ENCODE assay signal across 8 cellular contexts in the genomic region with DNA sequence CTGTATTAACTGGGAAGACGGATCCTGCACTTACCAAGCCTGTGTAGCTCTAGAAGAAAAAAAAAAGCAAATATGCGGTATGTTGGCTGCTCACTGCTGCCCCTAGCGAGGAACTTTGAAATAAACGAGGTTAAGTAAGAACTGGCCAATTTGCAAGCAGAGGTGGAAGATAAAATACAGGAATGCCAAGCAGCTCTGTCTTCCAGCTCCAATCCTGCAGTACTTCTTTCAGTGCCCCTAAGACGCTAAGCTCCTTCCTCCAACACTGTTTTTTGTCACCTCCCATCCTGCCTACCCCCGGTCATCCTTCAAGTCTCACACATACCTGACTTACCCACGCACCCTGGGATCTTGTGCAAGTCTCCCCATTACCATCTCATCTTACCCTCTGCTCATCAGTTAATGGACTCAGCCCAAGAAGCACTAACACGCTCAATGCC. TPM values are rescaled to one million over a fixed set of nuclear protein-coding genes. Genes with fewer than 3 reads are reported as not detected.
DNase-seq lines count a peak whose midpoint lies in the region; ATAC-seq and TF ChIP-seq lines count a peak whose summit lies in the region.

No MANE protein-coding gene starts in this region.

- peak overlapping the region; percentile 93 to 100 (median 98) for H3K4me3 Mint-ChIP-seq in CD4-positive, CD25-positive, alpha-beta regulatory T cell
- H3K4me3 Mint-ChIP-seq in endodermal cell: peak overlapping the region; percentile 81

- H2AK5ac ChIP-seq in mesendoderm (ENCODE audit: low read length): peak overlapping the region; percentile 98

- no peak for ATAC-seq in CD4-positive, CD25-positive, alpha-beta regulatory T cell (ENCODE audit: low read depth in 2 of 2)
- ATAC-seq in HG03196 (IDR thresholded peaks at IDR 0.05; ENCODE audit: unreplicated experiment): peak; percentile 0
- no peak for ATAC-seq in HG02852 (IDR thresholded peaks at IDR 0.05; ENCODE audit: unreplicated experiment)

- peaks cover 10% of the 10 kb centered on the region for H3K79me1 ChIP-seq in mesendoderm (ENCODE audit: low read length)

- peaks cover 5% of the 10 kb centered on the region for H3K27me3 Mint-ChIP-seq in CD4-positive, CD25-positive, alpha-beta regulatory T cell
- H3K27me3 Mint-ChIP-seq in endodermal cell (ENCODE audit: insufficient read depth): peaks cover 18% of the 10 kb centered on the region

- peak overlapping the region; percentile 95 to 97 (median 95) for H3K27ac Mint-ChIP-seq in CD4-positive, CD25-positive, alpha-beta regulatory T cell
- peak overlapping the region; percentile 97 for H3K27ac Mint-ChIP-seq in endodermal cell

- peak overlapping the region; percentile 41 for H3K18ac ChIP-seq in mesendoderm (ENCODE audit: low read length)

- peak overlapping the region; percentile 100 for H3K4me2 ChIP-seq in mesendoderm (ENCODE audit: low read length)

- H4K5ac ChIP-seq in mesendoderm (ENCODE audit: low read length): no peak overlapping the region

- peak overlapping the region; percentile 94 for H3K4me3 ChIP-seq in CD4-positive, CD25-positive, alpha-beta regulatory T cell (ENCODE audit: low read depth, low read length)
- H3K4me3 ChIP-seq in endodermal cell (ENCODE audit: low read length): peak overlapping the region; percentile 96
- H3K4me3 ChIP-seq in mesendoderm (ENCODE audit: low read length): peak overlapping the region; percentile 85

- H2BK15ac ChIP-seq in mesendoderm (replicated peaks; ENCODE audit: low read depth): no peak overlapping the region

- H3K36me3 Mint-ChIP-seq in CD4-positive, CD25-positive, alpha-beta regulatory T cell: peaks cover 3% of the 10 kb centered on the region
- peaks cover 10% of the 10 kb centered on the region for H3K36me3 Mint-ChIP-seq in endodermal cell (ENCODE audit: low read depth)

- H3K9me3 ChIP-seq in CD4-positive, CD25-positive, alpha-beta regulatory T cell (ENCODE audit: control insufficient read depth in 2 of 2, low read length in 2 of 2): no peaks in the 10 kb centered on the region
- peaks cover 7% of the 10 kb centered on the region for H3K9me3 ChIP-seq in endodermal cell (ENCODE audit: control insufficient read depth, low read length)

- H3K4ac ChIP-seq in mesendoderm (ENCODE audit: low read depth, low read length): no peak overlapping the region

- peak overlapping the region; percentile 94 for H3K27ac ChIP-seq in CD4-positive, CD25-positive, alpha-beta regulatory T cell (ENCODE audit: insufficient read depth, low read length, poor library complexity, severe bottlenecking)
- peak overlapping the region; percentile 20 for H3K27ac ChIP-seq in endodermal cell (ENCODE audit: low read depth, low read length)
- H3K27ac ChIP-seq in mesendoderm (ENCODE audit: low read depth, low read length): peak overlapping the region; percentile 1

- 3 to 4% methylated on average over 7 to 8 of the region's 8 CpGs for WGBS in endodermal cell (ENCODE audit: insufficient coverage in 1 of 2, insufficient read length in 1 of 2), 2 experiments
- WGBS in mesendoderm (ENCODE audit: extremely low coverage, insufficient coverage, low lambda C conversion rate): no CpG with 5 or more reads among the region's 8 CpGs

- H4K8ac ChIP-seq in mesendoderm (ENCODE audit: low read depth, low read length): no peak overlapping the region

- no peaks in the 10 kb centered on the region for H3K9me3 Mint-ChIP-seq in CD4-positive, CD25-positive, alpha-beta regulatory T cell
- peaks cover 11% of the 10 kb centered on the region for H3K9me3 Mint-ChIP-seq in endodermal cell

- H2BK5ac ChIP-seq in mesendoderm (ENCODE audit: low read length): peak overlapping the region; percentile 81

- no peak overlapping the region for H2BK120ac ChIP-seq in mesendoderm (ENCODE audit: low read depth, low read length)

- peak; percentile 69 to 90 (median 85) for DNase-seq in CD4-positive, CD25-positive, alpha-beta regulatory T cell
- DNase-seq in NCI-H748 treated with DMSO at 0.1 percent for 48 hours (lab: John Stamatoyannopoulos, UW) (peak; percentile 47), endodermal cell (peak; percentile 91), mesendoderm (peak; percentile 94)
- peak; percentile 35 for DNase-seq in activated CD8-positive, alpha-beta memory T cell treated with anti-CD3 and anti-CD28 coated beads, Interleukin-2, amount 50 U/mL, for 1 hour (ENCODE audit: extremely low read depth)
- peak; percentile 13 for DNase-seq in stimulated activated CD8-positive, alpha-beta memory T cell treated with anti-CD3 and anti-CD28 coated beads, Interleukin-15, amount 100 ng/mL, for 24 hours (ENCODE audit: low read depth)

- H3K36me3 ChIP-seq in CD4-positive, CD25-positive, alpha-beta regulatory T cell (ENCODE audit: control insufficient read depth, insufficient read depth, low read length): no peaks in the 10 kb centered on the region
- no peaks in the 10 kb centered on the region for H3K36me3 ChIP-seq in endodermal cell (ENCODE audit: control insufficient read depth, insufficient read depth, low read length)
- H3K36me3 ChIP-seq in mesendoderm (ENCODE audit: control insufficient read depth, insufficient read depth, low read length): no peaks in the 10 kb centered on the region

- no peaks in the 10 kb centered on the region for H3K27me3 ChIP-seq in CD4-positive, CD25-positive, alpha-beta regulatory T cell (ENCODE audit: control insufficient read depth, insufficient read depth, low read length)
- H3K27me3 ChIP-seq in endodermal cell (ENCODE audit: control insufficient read depth, insufficient read depth, low read length, poor library complexity, severe bottlenecking) (no peaks in the 10 kb centered on the region), mesendoderm (ENCODE audit: insufficient read depth, low read length, poor library complexity) (no peaks in the 10 kb centered on the region)

- peaks cover 14 to 59% (median 42%) of the 10 kb centered on the region in 4 donors for H3K4me1 Mint-ChIP-seq in CD4-positive, CD25-positive, alpha-beta regulatory T cell
- peaks cover 16% of the 10 kb centered on the region for H3K4me1 Mint-ChIP-seq in endodermal cell

- peaks cover 38% of the 10 kb centered on the region for H3K4me1 ChIP-seq in CD4-positive, CD25-positive, alpha-beta regulatory T cell (ENCODE audit: control insufficient read depth, insufficient read depth, low read length, poor library complexity, severe bottlenecking)
- H3K4me1 ChIP-seq in endodermal cell (ENCODE audit: control insufficient read depth, insufficient read depth, low read length) (peaks cover 6% of the 10 kb centered on the region), mesendoderm (ENCODE audit: control insufficient read depth, low read depth, low read length) (peaks cover 5% of the 10 kb centered on the region)

- peak; percentile 88 for TF ChIP-seq CTCF in endodermal cell (conservative IDR thresholded peaks at IDR 0.05)

- peaks cover 2% of the 10 kb centered on the region for H3K79me2 ChIP-seq in mesendoderm (ENCODE audit: control insufficient read depth, insufficient read depth, low read length)

- peak overlapping the region; percentile 99 for H3K56ac ChIP-seq in mesendoderm (ENCODE audit: low read length)

- H3K23ac ChIP-seq in mesendoderm (ENCODE audit: low read length): peak overlapping the region; percentile 94

- H3K9ac ChIP-seq in endodermal cell (ENCODE audit: extremely low read depth, low read length, poor library complexity, severe bottlenecking) (peak overlapping the region; percentile 83), mesendoderm (ENCODE audit: low read length) (peak overlapping the region; percentile 100)

RNA-seq across cellular contexts. Expression of a gene that starts 0.8 kb away (rescaled TPM):
- total RNA-seq in CD4-positive, CD25-positive, alpha-beta regulatory T cell: 7.7 TPM
- 10 to 100 TPM; 20.2 to 28.9 (median 24.1) TPM for polyA plus RNA-seq in CD4-positive, CD25-positive, alpha-beta regulatory T cell
- 1 to 10 TPM; 1.5 to 1.9 TPM for total RNA-seq in endodermal cell
- polyA plus RNA-seq in endodermal cell (2013, experiment 1 of 2): 1.3 TPM
- polyA plus RNA-seq in endodermal cell (2013, experiment 2 of 2): 0.70 TPM
- polyA plus RNA-seq in mesendoderm (2013, experiment 1 of 2): 2.3 TPM
- 2.2 TPM for polyA plus RNA-seq in mesendoderm (2013, experiment 2 of 2)

RNA-seq across cellular contexts. Expression of a gene that starts 26.4 kb away (rescaled TPM):
- 41.4 TPM for total RNA-seq in CD4-positive, CD25-positive, alpha-beta regulatory T cell
- 100 to 1,000 TPM in 1 of 4 donors, 10 to 100 TPM in 3; 79.5 to 123 (median 98.2) TPM for polyA plus RNA-seq in CD4-positive, CD25-positive, alpha-beta regulatory T cell
- total RNA-seq in endodermal cell: 100 to 1,000 TPM; 119 to 123 TPM
- 117 TPM for polyA plus RNA-seq in endodermal cell (2013, experiment 1 of 2)
- 109 TPM for polyA plus RNA-seq in endodermal cell (2013, experiment 2 of 2)
- polyA plus RNA-seq in mesendoderm (2013, experiment 1 of 2): 226 TPM
- polyA plus RNA-seq in mesendoderm (2013, experiment 2 of 2): 225 TPM

Comparison
In these comparisons a context has a peak if more than half of its experiments do, and no peak if none do; other contexts are left out.
1. DNase-seq: peak in every context shown above with its lines; median percentile 94 in mesendoderm; 91 in endodermal cell; 85 in CD4-positive, CD25-positive, alpha-beta regulatory T cell; 47 in NCI-H748 treated with DMSO at 0.1 percent for 48 hours; 35 in activated CD8-positive, alpha-beta memory T cell treated with anti-CD3 and anti-CD28 coated beads, Interleukin-2, amount 50 U/mL, for 1 hour; 13 in stimulated activated CD8-positive, alpha-beta memory T cell treated with anti-CD3 and anti-CD28 coated beads, Interleukin-15, amount 100 ng/mL, for 24 hours.
2. H3K27ac ChIP-seq: peak in every context shown above with its lines; median percentile 94 in CD4-positive, CD25-positive, alpha-beta regulatory T cell; 20 in endodermal cell; 1 in mesendoderm.